In the genomic region with DNA sequence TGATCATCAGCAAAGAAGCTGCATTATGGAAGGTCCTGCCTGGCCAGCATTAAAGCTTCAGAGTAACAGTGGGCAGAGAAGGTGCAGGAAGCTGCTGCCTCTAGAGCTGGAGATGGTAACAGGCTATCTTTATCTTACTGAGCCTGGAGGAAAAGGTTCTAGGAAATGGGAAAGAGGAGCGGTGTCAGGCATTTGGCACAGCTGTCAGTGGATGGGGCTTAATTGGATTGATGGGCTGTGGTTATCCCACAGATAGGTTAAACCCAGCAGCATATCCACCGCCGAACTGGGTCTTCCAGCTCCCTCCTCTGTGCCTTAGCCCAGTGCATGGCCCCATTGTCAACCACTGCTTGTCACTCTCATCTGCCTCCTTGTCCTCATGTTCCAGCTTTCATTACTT, we compare ENCODE assay signal across 1 cellular context.
TF ChIP-seq lines count a peak whose summit lies in the region.

No MANE protein-coding gene starts in this region.

TF ChIP-seq in endothelial cell of umbilical vein, 7 proteins besides CTCF, POLR2A, EP300 and RAD21:
- TF ChIP-seq MYC (IDR thresholded peaks at IDR 0.05; ENCODE audit: low read depth, low read length) = no peak
- no peak for TF ChIP-seq JUN (IDR thresholded peaks at IDR 0.05; ENCODE audit: borderline replicate concordance, insufficient read depth, insufficient read length, low read depth)
- TF ChIP-seq, protein P1, sequence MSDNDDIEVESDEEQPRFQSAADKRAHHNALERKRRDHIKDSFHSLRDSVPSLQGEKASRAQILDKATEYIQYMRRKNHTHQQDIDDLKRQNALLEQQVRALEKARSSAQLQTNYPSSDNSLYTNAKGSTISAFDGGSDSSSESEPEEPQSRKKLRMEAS (IDR thresholded peaks at IDR 0.05; ENCODE audit: insufficient read depth, insufficient read length) = no peak
- TF ChIP-seq FOS (IDR thresholded peaks at IDR 0.05; ENCODE audit: borderline replicate concordance, insufficient read depth, low read length) = no peak
- TF ChIP-seq POLR2AphosphoS5 (IDR thresholded peaks at IDR 0.05; ENCODE audit: insufficient read depth, low read depth, low read length) = no peak
- TF ChIP-seq EZH2 (IDR thresholded peaks at IDR 0.05; ENCODE audit: borderline replicate concordance, low read depth, low read length, severe bottlenecking) = no peak
- TF ChIP-seq GATA2 (IDR thresholded peaks at IDR 0.05; ENCODE audit: insufficient read depth, insufficient read length, low read depth, low read length) = no peak
